14 cellular contexts compared by ENCODE assay signal in the genomic region with DNA sequence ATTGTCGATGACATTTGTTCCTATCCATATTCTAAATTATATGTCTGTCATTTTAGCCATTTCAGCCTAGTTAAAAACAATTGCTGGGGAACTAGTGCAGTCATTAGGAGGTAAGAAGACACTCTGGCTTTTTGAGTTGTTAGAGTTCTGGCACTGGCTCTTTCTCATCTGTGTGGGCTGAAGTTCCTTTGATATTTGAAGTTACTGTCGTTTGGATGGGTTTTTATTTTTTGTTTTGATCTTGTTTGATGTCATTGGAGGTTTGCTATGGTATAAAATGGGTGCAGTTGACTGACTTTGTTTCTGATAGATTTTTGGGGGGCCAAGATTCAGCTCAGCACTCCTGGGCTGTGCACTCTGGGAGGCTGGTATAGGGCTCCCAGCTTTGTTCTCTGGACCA.
"Had no signal": no experiment of that assay in that cellular context is flagged by ENCODE, and none has a peak within 500 bp of the region (broad histone marks: within the 10 kb centered on the region; RNA-seq: fewer than 3 reads in every experiment).

No MANE protein-coding gene starts in this region.

- H3K27ac Mint-ChIP-seq: memory B cell had no signal

- H3K27ac ChIP-seq: esophagus squamous epithelium, tibial nerve, vagina had no signal

- H3K9me3 ChIP-seq: esophagus squamous epithelium, tibial nerve, vagina had no signal

- H3K27me3 ChIP-seq: esophagus squamous epithelium, tibial nerve, vagina had no signal

- DNase-seq: activated CD4-positive, alpha-beta T cell treated with anti-CD3 and anti-CD28 coated beads for 4 hours; activated naive CD4-positive, alpha-beta T cell treated with Interleukin-2 at 50 U/mL for 16 hours; cortex of kidney; effector CD4-positive, alpha-beta T cell; esophagus squamous epithelium; kidney glomerular epithelial cell; left ventricle myocardium superior; stimulated activated CD4-positive, alpha-beta T cell treated with anti-CD3 and anti-CD28 coated beads, Interleukin-12 subunit alpha, Interleukin-12 subunit beta, amount 100 ng/mL, for 4 hours; stimulated activated CD4-positive, alpha-beta T cell treated with anti-CD3 and anti-CD28 coated beads, Interleukin-2, amount 100 ng/mL, for 24 hours; T-helper 2 cell had no signal

- H3K36me3 ChIP-seq: esophagus squamous epithelium, tibial nerve, vagina had no signal

- H3K4me3 Mint-ChIP-seq: memory B cell; natural killer cell treated with Interleukin-12 subunit alpha and Interleukin-12 subunit beta and Interleukin-15 and Interleukin-18, amount 100 ng/mL, for 72 hours had no signal

- H3K4me3 ChIP-seq: esophagus squamous epithelium, tibial nerve, vagina had no signal

- H3K36me3 Mint-ChIP-seq: memory B cell; natural killer cell treated with Interleukin-12 subunit alpha and Interleukin-12 subunit beta and Interleukin-15 and Interleukin-18, amount 100 ng/mL, for 72 hours had no signal

- H3K4me1 ChIP-seq: tibial nerve, vagina had no signal

- H3K9me3 Mint-ChIP-seq: memory B cell; natural killer cell treated with Interleukin-12 subunit alpha and Interleukin-12 subunit beta and Interleukin-15 and Interleukin-18, amount 100 ng/mL, for 72 hours had no signal

- H3K27me3 Mint-ChIP-seq: memory B cell; natural killer cell treated with Interleukin-12 subunit alpha and Interleukin-12 subunit beta and Interleukin-15 and Interleukin-18, amount 100 ng/mL, for 72 hours had no signal

- ATAC-seq: left ventricle myocardium superior; natural killer cell treated with Interleukin-12 subunit alpha and Interleukin-12 subunit beta and Interleukin-15 and Interleukin-18, amount 100 ng/mL, for 72 hours had no signal
